Comparison of ENCODE assay signal across 10 cellular contexts in genomic region chr20:18224968-18225568, GRCh38.
A peak's percentile ranks its signal among the peaks of the same experiment; 100 is the strongest.
DNase-seq lines count a peak whose midpoint lies in the region; ATAC-seq, FAIRE-seq and TF ChIP-seq lines count a peak whose summit lies in the region.
"Had no signal": no experiment of that assay in that cellular context is flagged by ENCODE, and none has a peak within 500 bp of the region (broad histone marks: within the 10 kb centered on the region; RNA-seq: fewer than 3 reads in every experiment).

No MANE protein-coding gene starts in this region.

- TF ChIP-seq RAD21 in A549 (conservative IDR thresholded peaks at IDR 0.05 in 1 of 2, IDR thresholded peaks at IDR 0.05 in 1 of 2) (no peak), H1 (IDR thresholded peaks at IDR 0.05 in 1 of 2, conservative IDR thresholded peaks at IDR 0.05 in 1 of 2; ENCODE audit: low read depth in 2 of 2, low read length in 2 of 2) (peak in 1 of 2 experiments; percentile 19; a peak in 1 of 4 replicates)

- no peak overlapping the region for H2AK5ac ChIP-seq in H1 (ENCODE audit: low read depth, low read length)

- no peak overlapping the region for H2BK20ac ChIP-seq in H1 (ENCODE audit: low read length)

- H3K36me3 Mint-ChIP-seq in mesothelial cell of epicardium, result no peaks in the 10 kb centered on the region
- no peaks in the 10 kb centered on the region for H3K36me3 Mint-ChIP-seq in activated CD8-positive, alpha-beta memory T cell treated with anti-CD3 and anti-CD28 coated beads, Interleukin-2, amount 10 ng/mL, durations not matched to agents 7 days and 5 days

- no peak overlapping the region for H4K91ac ChIP-seq in H1 (replicated peaks; ENCODE audit: insufficient read length, low read length)

- peaks cover 15% of the 10 kb centered on the region for H3K9me3 Mint-ChIP-seq in mesothelial cell of epicardium
- no peaks in the 10 kb centered on the region for H3K9me3 Mint-ChIP-seq in activated CD8-positive, alpha-beta memory T cell treated with anti-CD3 and anti-CD28 coated beads, Interleukin-2, amount 10 ng/mL, durations not matched to agents 7 days and 5 days (ENCODE audit: low read depth)

- H2AFZ ChIP-seq in H1 (ENCODE audit: low read length), result peak overlapping the region; percentile 96

- peaks cover 31% of the 10 kb centered on the region for H3K4me1 Mint-ChIP-seq in mesothelial cell of epicardium
- H3K4me1 Mint-ChIP-seq in activated CD8-positive, alpha-beta memory T cell treated with anti-CD3 and anti-CD28 coated beads, Interleukin-2, amount 10 ng/mL, durations not matched to agents 7 days and 5 days, result no peaks in the 10 kb centered on the region

- H3K27me3 ChIP-seq in MG63 (no peaks in the 10 kb centered on the region), H1 (replicated peaks in 1 of 4; ENCODE audit: control insufficient read depth in 3 of 4, extremely low read depth in 1 of 4, insufficient read depth in 3 of 4, low read length in 3 of 4) (no peaks in the 10 kb centered on the region), transverse colon (no peaks in the 10 kb centered on the region)

- H3K36me3 ChIP-seq in MG63 (no peaks in the 10 kb centered on the region), H1 (ENCODE audit: control insufficient read depth in 2 of 4, insufficient read depth in 4 of 4, low read length in 3 of 4) (no peaks in the 10 kb centered on the region; a peak in 1 of 8 replicates), transverse colon (no peaks in the 10 kb centered on the region)

- in situ Hi-C loops in transverse colon (cut with MboI; ENCODE audit: low pct_ligation_motif_present in 1 of 4, low pct_unique_long_range_greater_than_20kb in 1 of 4, low sequenced_read_pairs in 3 of 4), result no loop called here

- no peak overlapping the region for H3K23ac ChIP-seq in H1 (ENCODE audit: insufficient read length)

- no peak overlapping the region for H4K5ac ChIP-seq in H1 (ENCODE audit: insufficient read length, low read depth, low read length)

- no peak overlapping the region for H4K8ac ChIP-seq in H1 (ENCODE audit: extremely low read depth, insufficient read depth, low read length)

- WGBS in A549 (ENCODE audit: missing lambda C conversion rate), result 10% methylated on average over 9 of the region's 9 CpGs
- WGBS in H1 (ENCODE audit: extremely low coverage in 1 of 2, insufficient coverage in 1 of 2, insufficient read length in 1 of 2, insufficient replicate concordance in 2 of 2, low coverage in 1 of 2, low lambda C conversion rate in 2 of 2, missing lambda C conversion rate in 1 of 2), 2 experiments, result 51% methylated on average over 9 of the region's 9 CpGs; no CpG with 5 or more reads in 1 of the 2 experiments
- WGBS in transverse colon (ENCODE audit: low coverage in 1 of 2), 2 donors, result 0 to 28% methylated on average over 2 to 9 of the region's 9 CpGs

- H3K79me1 ChIP-seq in H1 (ENCODE audit: low read depth, low read length), result no peaks in the 10 kb centered on the region

- intact Hi-C loops in transverse colon (cut with DNase I; ENCODE audit: low total_unique reads), result no loop called here

- H3K4me3 Mint-ChIP-seq in mesothelial cell of epicardium, result no peak overlapping the region
- no peak overlapping the region for H3K4me3 Mint-ChIP-seq in activated CD8-positive, alpha-beta memory T cell treated with anti-CD3 and anti-CD28 coated beads, Interleukin-2, amount 10 ng/mL, durations not matched to agents 7 days and 5 days

- H3K4me3 ChIP-seq in A549, result no peak overlapping the region
- H3K4me3 ChIP-seq in MG63, result no peak overlapping the region
- no peak overlapping the region for H3K4me3 ChIP-seq in H1 (ENCODE audit: extremely low read depth in 1 of 4, insufficient read depth in 2 of 4, low read depth in 3 of 4, low read length in 4 of 4)
- no peak overlapping the region for H3K4me3 ChIP-seq in transverse colon

- peak overlapping the region; percentile 70 for H3K4me2 ChIP-seq in A549
- H3K4me2 ChIP-seq in H1 (ENCODE audit: insufficient read depth in 1 of 2, low read depth in 2 of 2, low read length in 2 of 2), result peak overlapping the region; percentile 19 to 45; a peak in 2 of 4 replicates

- ATAC-seq in A549, result peak; percentile 84 to 85
- ATAC-seq in activated CD8-positive, alpha-beta memory T cell treated with anti-CD3 and anti-CD28 coated beads, Interleukin-2, amount 10 ng/mL, durations not matched to agents 7 days and 5 days, result no peak
- ATAC-seq in HG02642 (IDR thresholded peaks at IDR 0.05; ENCODE audit: poor library complexity, unreplicated experiment), result no peak

- DNase-seq in A549 (ENCODE audit: low read depth in 1 of 2, low spot score in 1 of 2), result peak; percentile 29 to 53
- DNase-seq in MG63, result peak; percentile 69
- peak in 1 of 2 experiments; percentile 55 for DNase-seq in H1 (ENCODE audit: low read depth in 1 of 2, low spot score in 2 of 2)
- no peak for DNase-seq in mesothelial cell of epicardium (ENCODE audit: low spot score in 2 of 2, unreplicated experiment in 2 of 2)
- DNase-seq in NCI-H2029 (lab: John Stamatoyannopoulos, UW), result no peak
- DNase-seq in transverse colon, result no peak
- no peak for DNase-seq in activated CD8-positive, alpha-beta memory T cell treated with anti-CD3 and anti-CD28 coated beads, Interleukin-2, amount 10 ng/mL, durations not matched to agents 7 days and 5 days
- DNase-seq: DND-41, NCI-H1417 treated with DMSO at 0.1 percent for 48 hours had no signal

- no peaks in the 10 kb centered on the region for H4K20me1 ChIP-seq in H1 (replicated peaks in 1 of 2; ENCODE audit: control insufficient read depth in 1 of 2, insufficient read depth in 2 of 2, low read length in 2 of 2)

- H3K9me3 ChIP-seq in A549, result no peaks in the 10 kb centered on the region
- H3K9me3 ChIP-seq in MG63, result no peaks in the 10 kb centered on the region
- no peaks in the 10 kb centered on the region for H3K9me3 ChIP-seq in H1 (ENCODE audit: insufficient read depth in 2 of 2, low read depth in 1 of 2, low read length in 1 of 2)
- no peaks in the 10 kb centered on the region for H3K9me3 ChIP-seq in transverse colon

- no peaks in the 10 kb centered on the region for H3K23me2 ChIP-seq in H1 (ENCODE audit: low read depth, low read length)

- no peak overlapping the region for H2BK15ac ChIP-seq in H1 (ENCODE audit: low read length)

- no peak for TF ChIP-seq EP300 in A549 (IDR thresholded peaks at IDR 0.05)
- TF ChIP-seq EP300 in H1 (IDR thresholded peaks at IDR 0.05; ENCODE audit: borderline replicate concordance in 1 of 2, low read depth in 2 of 2, low read length in 2 of 2), result no peak
- TF ChIP-seq EP300 in transverse colon (IDR thresholded peaks at IDR 0.05; ENCODE audit: low read depth), result no peak

- peak overlapping the region in 1 of 4 experiments; percentile 14; a peak in 1 of 7 replicates for H3K9ac ChIP-seq in H1 (replicated peaks in 1 of 4; ENCODE audit: extremely low read depth in 1 of 4, low read depth in 3 of 4, low read length in 3 of 4)

- H3K27ac ChIP-seq in A549 (peak overlapping the region; percentile 41 to 61), H1 (ENCODE audit: low read depth, low read length) (peak overlapping the region; percentile 43; the same call in 1 of the 2 replicates), transverse colon (no peak overlapping the region)

- TF ChIP-seq POLR2A in A549 (IDR thresholded peaks at IDR 0.05; ENCODE audit: low read length) (no peak), H1 (IDR thresholded peaks at IDR 0.05; ENCODE audit: control extremely low read depth in 1 of 2, low read depth in 2 of 2, low read length in 2 of 2) (peak in 1 of 2 experiments; percentile 45; a peak in 2 of 3 replicates), transverse colon (IDR thresholded peaks at IDR 0.05) (no peak)

- no peak overlapping the region for H2BK12ac ChIP-seq in H1 (ENCODE audit: low read depth, low read length)

- H3K4me1 ChIP-seq in A549, result peaks cover 19% of the 10 kb centered on the region
- H3K4me1 ChIP-seq in H1 (replicated peaks in 1 of 4; ENCODE audit: control insufficient read depth in 3 of 4, insufficient read depth in 4 of 4, low read length in 3 of 4), result peaks cover 0 to 8% (median 3%) of the 10 kb centered on the region in 4 experiments; a peak in 4 of 7 replicates
- peaks cover 0 to 11% (median 0%) of the 10 kb centered on the region in 4 donors for H3K4me1 ChIP-seq in transverse colon

- no peak overlapping the region for H3K14ac ChIP-seq in H1 (ENCODE audit: insufficient read length)

- no peaks in the 10 kb centered on the region for H3K79me2 ChIP-seq in H1 (ENCODE audit: control insufficient read depth in 1 of 2, insufficient read depth in 2 of 2, low read length in 2 of 2)

- FAIRE-seq in A549 (lab: Jason Lieb, UNC), result peak; percentile 49
- FAIRE-seq in H1 (lab: Jason Lieb, UNC), result peak; percentile 82

- TF ChIP-seq CTCF in A549 (IDR thresholded peaks at IDR 0.05), result no peak
- no peak for TF ChIP-seq CTCF in H1 (IDR thresholded peaks at IDR 0.05; ENCODE audit: control extremely low read depth in 1 of 3, insufficient read depth in 1 of 3, low read depth in 1 of 3, low read length in 3 of 3)
- TF ChIP-seq CTCF in mesothelial cell of epicardium (IDR thresholded peaks at IDR 0.05; ENCODE audit: unreplicated experiment), result no peak
- no peak for TF ChIP-seq CTCF in transverse colon (IDR thresholded peaks at IDR 0.05)

- no peak overlapping the region for H3K4ac ChIP-seq in H1 (replicated peaks; ENCODE audit: insufficient read length, low read depth, low read length)

- H3K56ac ChIP-seq in H1 (replicated peaks; ENCODE audit: insufficient read length, low read depth, low read length), result no peak overlapping the region

- H3K18ac ChIP-seq in H1 (ENCODE audit: extremely low read depth, low read length), result peak overlapping the region; percentile 83; the same call in 1 of the 2 replicates

- no peak overlapping the region for H2BK120ac ChIP-seq in H1 (replicated peaks; ENCODE audit: low read depth, low read length)

- POLR2A ChIA-PET in A549 (lab: Yijun Ruan, JAX) (interaction anchor here (0.5 to 1.7 kb wide), 2 partner anchors 28 to 1651 kb away, joined by 4 to 5 read pairs; no protein-coding TSS in a partner anchor), H1 (lab: Charles Lee; ENCODE audit: partially characterized antibody) (interaction anchor here (1.2 to 1.3 kb wide), 3 partner anchors 63 to 256 kb away, joined by 3 to 5 read pairs (median 3); partner anchors contain the start of genes KAT14, PET117 and ZNF133)

- H3K27ac Mint-ChIP-seq in mesothelial cell of epicardium, result peak overlapping the region; percentile 48
- H3K27ac Mint-ChIP-seq in activated CD8-positive, alpha-beta memory T cell treated with anti-CD3 and anti-CD28 coated beads, Interleukin-2, amount 10 ng/mL, durations not matched to agents 7 days and 5 days, result no peak overlapping the region

- no peaks in the 10 kb centered on the region for H3K27me3 Mint-ChIP-seq in mesothelial cell of epicardium (ENCODE audit: low read depth)
- H3K27me3 Mint-ChIP-seq in activated CD8-positive, alpha-beta memory T cell treated with anti-CD3 and anti-CD28 coated beads, Interleukin-2, amount 10 ng/mL, durations not matched to agents 7 days and 5 days, result peaks cover 23% of the 10 kb centered on the region

- CTCF ChIA-PET in A549 (lab: Yijun Ruan, JAX), result interaction anchor here (2.1 to 2.7 kb wide), 2 partner anchors 13 to 52 kb away, joined by 5 to 8 read pairs; no protein-coding TSS in a partner anchor
- CTCF ChIA-PET in H1 (lab: Charles Lee; ENCODE audit: partially characterized antibody), result interaction anchor here (0.6 to 1.4 kb wide), 5 partner anchors 23 to 403 kb away, joined by 3 to 4 read pairs (median 3); no protein-coding TSS in a partner anchor
- CTCF ChIA-PET in activated CD8-positive, alpha-beta memory T cell treated with anti-CD3 and anti-CD28 coated beads, Interleukin-2, amount 10 ng/mL, durations not matched to agents 7 days and 5 days (lab: Charles Lee), result no interaction called here

- H2BK5ac ChIP-seq in H1 (ENCODE audit: low read depth, low read length), result no peak overlapping the region

Comparison
In these comparisons a context has a peak if more than half of its experiments do, and no peak if none do; other contexts are left out.
1. ATAC-seq: peak in A549 (2 of 2); none in activated CD8-positive, alpha-beta memory T cell treated with anti-CD3 and anti-CD28 coated beads, Interleukin-2, amount 10 ng/mL, durations not matched to agents 7 days and 5 days (single experiment) and HG02642 (single experiment).
2. DNase-seq: peak in A549 (2 of 2) and MG63 (single experiment); none in mesothelial cell of epicardium (0 of 2), NCI-H2029 (single experiment), transverse colon (single experiment) and activated CD8-positive, alpha-beta memory T cell treated with anti-CD3 and anti-CD28 coated beads, Interleukin-2, amount 10 ng/mL, durations not matched to agents 7 days and 5 days (single experiment).
3. H3K27ac ChIP-seq: peak in A549 (2 of 2) and H1 (single experiment); none in transverse colon (0 of 4).
4. Of the 18 proteins assayed by ChIP-seq in both H1 and A549: peak only in H1: E2F6; only in A549: none; in both: MAX; in neither: 14; mixed calls (peak in some experiments, not most) for 2.